19 cellular contexts compared by ENCODE assay signal in the genomic region with DNA sequence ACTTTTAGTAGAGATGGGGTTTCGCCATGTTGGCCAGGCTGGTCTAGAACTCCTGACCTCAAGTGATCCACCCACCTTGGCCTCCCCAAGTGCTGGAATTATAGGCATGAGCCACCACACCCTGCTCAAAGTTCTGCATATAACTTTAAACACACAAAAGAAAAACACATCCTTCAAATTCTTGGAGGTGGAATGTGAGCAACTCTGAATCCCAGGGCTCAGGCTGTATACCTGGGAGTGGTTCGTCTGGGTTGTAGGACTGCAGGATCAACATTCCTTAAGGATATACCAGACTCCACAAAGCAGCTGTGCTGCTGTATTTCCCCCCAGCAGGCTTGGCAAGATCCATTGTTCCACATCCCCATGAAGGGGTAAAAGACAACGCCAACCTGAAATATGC. TPM values are rescaled to one million over a fixed set of nuclear protein-coding genes. Genes with fewer than 3 reads are reported as not detected.
DNase-seq lines count a peak whose midpoint lies in the region; ATAC-seq and TF ChIP-seq lines count a peak whose summit lies in the region.
"Had no signal": no experiment of that assay in that cellular context is flagged by ENCODE, and none has a peak within 500 bp of the region (broad histone marks: within the 10 kb centered on the region; RNA-seq: fewer than 3 reads in every experiment).

No MANE protein-coding gene starts in this region.

- H3K27me3 ChIP-seq in H9 (ENCODE audit: insufficient read depth, low read length) (no peaks in the 10 kb centered on the region), RWPE2 (ENCODE audit: insufficient read depth, poor library complexity, severe bottlenecking) (no peaks in the 10 kb centered on the region), heart right ventricle (no peaks in the 10 kb centered on the region)

- WGBS in H9 (ENCODE audit: extremely low coverage, insufficient read length, low lambda C conversion rate) = no CpG with 5 or more reads among the region's 3 CpGs
- 81 to 82% methylated on average over 3 of the region's 3 CpGs for WGBS in heart right ventricle, 2 donors

- H3K36me3 ChIP-seq in RWPE2 (ENCODE audit: low read depth) (no peaks in the 10 kb centered on the region), heart right ventricle (no peaks in the 10 kb centered on the region)

- no peaks in the 10 kb centered on the region; the same call in 1 of the 2 replicates for H3K27me3 Mint-ChIP-seq in H9 (ENCODE audit: low read depth)
- H3K27me3 Mint-ChIP-seq: activated naive CD4-positive, alpha-beta T cell treated with anti-CD3 and anti-CD28 coated beads, Interleukin-2, amount 50 U/mL, for 24 hours had no signal

- H3K4me3 ChIP-seq in RWPE2 (ENCODE audit: severe bottlenecking) (no peak overlapping the region), heart right ventricle (no peak overlapping the region)
- H3K4me3 ChIP-seq: GM23248, SK-N-MC had no signal

- H3K4me2 ChIP-seq in H9 (ENCODE audit: insufficient read depth, insufficient read length, low read length) = no peak overlapping the region

- no peaks in the 10 kb centered on the region; the same call in 1 of the 2 replicates for H3K4me1 ChIP-seq in H9 (ENCODE audit: insufficient read depth, low read length)
- peaks cover 7% of the 10 kb centered on the region for H3K4me1 ChIP-seq in RWPE2 (ENCODE audit: insufficient read depth, poor library complexity, severe bottlenecking)
- H3K4me1 ChIP-seq in heart right ventricle = peaks cover 3 to 32% (median 7%) of the 10 kb centered on the region in 9 donors

- no peak overlapping the region for H3K14ac ChIP-seq in H9 (ENCODE audit: insufficient read depth, low read length)

- no peaks in the 10 kb centered on the region for H3K79me1 ChIP-seq in H9 (ENCODE audit: insufficient read depth, low read depth, low read length, poor library complexity, severe bottlenecking)

- H3K27ac ChIP-seq in H9 (ENCODE audit: insufficient read length, low read depth, low read length) (no peak overlapping the region), RWPE2 (ENCODE audit: poor library complexity, severe bottlenecking) (no peak overlapping the region), heart right ventricle (no peak overlapping the region)
- H3K27ac ChIP-seq: GM23248, SK-N-MC had no signal

- H3K18ac ChIP-seq in H9 (ENCODE audit: insufficient read length, low read depth, low read length) = no peak overlapping the region

- H3T11ph ChIP-seq in H9 (ENCODE audit: low read length) = no peak overlapping the region

- no peaks in the 10 kb centered on the region for H3K9me3 Mint-ChIP-seq in H9
- H3K9me3 Mint-ChIP-seq: activated naive CD4-positive, alpha-beta T cell treated with anti-CD3 and anti-CD28 coated beads, Interleukin-2, amount 50 U/mL, for 24 hours; effector memory CD8-positive, alpha-beta T cell; neural crest cell; stimulated activated memory B cell treated with anti-CD40 and anti-IgM and Interleukin-4, amounts not matched to agents 10 μg/mL and 1 μg/mL and 100 μg/mL, for 72 hours had no signal

- H4K20me1 ChIP-seq in H9 (ENCODE audit: control insufficient read depth, insufficient read depth, insufficient read length) = no peaks in the 10 kb centered on the region

- no peak overlapping the region for H2BK20ac ChIP-seq in H9 (ENCODE audit: low read depth, low read length, poor library complexity, severe bottlenecking)

- H2BK5ac ChIP-seq in H9 (ENCODE audit: insufficient read length, low read length) = no peak overlapping the region

- H3K23ac ChIP-seq in H9 (ENCODE audit: insufficient read length, low read depth, low read length) = no peak overlapping the region

- no peak overlapping the region for H3K27ac Mint-ChIP-seq in H9
- H3K27ac Mint-ChIP-seq: activated naive CD4-positive, alpha-beta T cell treated with anti-CD3 and anti-CD28 coated beads, Interleukin-2, amount 50 U/mL, for 24 hours; effector memory CD8-positive, alpha-beta T cell; stimulated activated memory B cell treated with anti-CD40 and anti-IgM and Interleukin-4, amounts not matched to agents 10 μg/mL and 1 μg/mL and 100 μg/mL, for 72 hours had no signal

- H3K4ac ChIP-seq in H9 (ENCODE audit: low read depth, low read length) = no peak overlapping the region

- no peak overlapping the region for H2BK12ac ChIP-seq in H9 (ENCODE audit: insufficient read length, low read depth, low read length)

- H3K79me2 ChIP-seq in H9 (ENCODE audit: insufficient read depth, low read length) = no peaks in the 10 kb centered on the region

- no peak overlapping the region for H3K56ac ChIP-seq in H9 (ENCODE audit: insufficient read length, low read depth, low read length)

- H3K4me1 Mint-ChIP-seq in H9 = peaks cover 9 to 11% of the 10 kb centered on the region in 2 experiments

- H3K9ac ChIP-seq in H9 (ENCODE audit: extremely low read depth, insufficient read length, low read length) = no peak overlapping the region
- H3K9ac ChIP-seq: GM23248 had no signal

- intact Hi-C loops in heart right ventricle (cut with DNase I) = loop anchor here in 3 of 10 donors (5.0 to 10.0 kb wide), 2 partner anchors 62 to 145 kb away; no protein-coding TSS in a partner anchor

- no peak overlapping the region for H4K91ac ChIP-seq in H9 (ENCODE audit: insufficient read length, low read depth, low read length)

- H3K9me3 ChIP-seq in H9 (ENCODE audit: control insufficient read depth, low read depth, low read length) (no peaks in the 10 kb centered on the region), RWPE2 (ENCODE audit: severe bottlenecking) (no peaks in the 10 kb centered on the region), heart right ventricle (no peaks in the 10 kb centered on the region)

- no peaks in the 10 kb centered on the region for H3K23me2 ChIP-seq in H9 (ENCODE audit: insufficient read length, low read depth, low read length, poor library complexity, severe bottlenecking)

- no peak overlapping the region for H2AFZ ChIP-seq in H9 (ENCODE audit: low read length)
- H2AFZ ChIP-seq: GM23248 had no signal

- ATAC-seq in RWPE2 (ENCODE audit: low read depth) (peak; percentile 66), heart right ventricle (no peak), HG03097 (IDR thresholded peaks at IDR 0.05; ENCODE audit: low FRiP score, unreplicated experiment) (no peak)
- ATAC-seq: effector memory CD8-positive, alpha-beta T cell; stimulated activated memory B cell treated with anti-CD40 and anti-IgM and Interleukin-4, amounts not matched to agents 10 μg/mL and 1 μg/mL and 100 μg/mL, for 72 hours had no signal

- no peaks in the 10 kb centered on the region for H3K36me3 Mint-ChIP-seq in H9 (ENCODE audit: insufficient read depth in 1 of 3, low read depth in 3 of 3)
- H3K36me3 Mint-ChIP-seq: activated naive CD4-positive, alpha-beta T cell treated with anti-CD3 and anti-CD28 coated beads, Interleukin-2, amount 50 U/mL, for 24 hours; stimulated activated memory B cell treated with anti-CD40 and anti-IgM and Interleukin-4, amounts not matched to agents 10 μg/mL and 1 μg/mL and 100 μg/mL, for 72 hours had no signal

- DNase-seq in H9 = peak; percentile 65
- DNase-seq in RWPE2 (ENCODE audit: low spot score) = no peak
- DNase-seq in kidney tubule cell (ENCODE audit: low spot score) = peak; percentile 69
- peak; percentile 77 for DNase-seq in renal cortical epithelial cell (ENCODE audit: low read depth)
- DNase-seq in heart right ventricle = no peak
- DNase-seq in stimulated activated CD4-positive, alpha-beta T cell treated with anti-CD3 and anti-CD28 coated beads, Interleukin-12 subunit alpha, Interleukin-12 subunit beta, amount 100 ng/mL, for 4 hours = no peak
- DNase-seq in SKM-1 (lab: John Stamatoyannopoulos, UW; ENCODE audit: unreplicated experiment) = no peak
- DNase-seq: activated T-cell treated with anti-CD3 and anti-CD28 coated beads, Interleukin-2, amount 50 U/mL, for 48 hours; effector memory CD8-positive, alpha-beta T cell; GM23248; NCI-H526; stimulated activated CD4-positive, alpha-beta T cell treated with anti-CD3 and anti-CD28 coated beads, Interleukin-15, amount 100 ng/mL, for 24 hours; T-helper 9 cell had no signal

- H4K5ac ChIP-seq in H9 (ENCODE audit: insufficient read length, low read depth, low read length) = no peak overlapping the region

- no peak overlapping the region for H2BK120ac ChIP-seq in H9 (ENCODE audit: low read depth, low read length, poor library complexity, severe bottlenecking)

- TF ChIP-seq CTCF in H9 (conservative IDR thresholded peaks at IDR 0.05) (no peak), RWPE2 (IDR thresholded peaks at IDR 0.05; ENCODE audit: poor library complexity, severe bottlenecking) (no peak), heart right ventricle (IDR thresholded peaks at IDR 0.05) (no peak)

- H2AK5ac ChIP-seq in H9 (ENCODE audit: insufficient read length, low read length) = no peak overlapping the region

- H3K4me3 Mint-ChIP-seq in H9 = no peak overlapping the region
- H3K4me3 Mint-ChIP-seq: activated naive CD4-positive, alpha-beta T cell treated with anti-CD3 and anti-CD28 coated beads, Interleukin-2, amount 50 U/mL, for 24 hours; effector memory CD8-positive, alpha-beta T cell; neural crest cell; stimulated activated memory B cell treated with anti-CD40 and anti-IgM and Interleukin-4, amounts not matched to agents 10 μg/mL and 1 μg/mL and 100 μg/mL, for 72 hours had no signal

- no peak overlapping the region for H4K8ac ChIP-seq in H9 (replicated peaks; ENCODE audit: insufficient read length, low read depth, low read length)

- H2BK15ac ChIP-seq in H9 (ENCODE audit: low read depth, low read length) = no peak overlapping the region

RNA-seq across cellular contexts. Expression of gene RPS3, which starts 12.4 kb away (rescaled TPM):
- total RNA-seq in H9 (2021) (3,765 and 3,814 TPM in 2 replicates), renal cortical epithelial cell (1,041 and 1,094 TPM in 2 replicates), heart right ventricle (1,000 to 10,000 TPM in 2 of 10 donors, 100 to 1,000 TPM in 8; 803 to 1,301 (median 939) TPM)
- 1,000 to 10,000 TPM in 1 of 2 donors, 100 to 1,000 TPM in 1; 698 to 1,945 TPM for polyA plus RNA-seq in heart right ventricle

RNA-seq across cellular contexts. Expression of gene ARRB1, which starts 35.5 kb away (rescaled TPM):
- total RNA-seq in H9 (2021) (20.6 and 22.1 TPM in 2 replicates), renal cortical epithelial cell (3.6 and 6.7 TPM in 2 replicates), heart right ventricle (10 to 100 TPM; 14.4 to 33.9 (median 21.7) TPM)
- polyA plus RNA-seq in heart right ventricle = 1 to 10 TPM; 8.1 to 8.9 TPM

RNA-seq across cellular contexts. Expression of gene KLHL35, which starts 46.1 kb away (rescaled TPM):
- 0.72 and 0.83 TPM in 2 replicates for total RNA-seq in H9 (2021)
- total RNA-seq in renal cortical epithelial cell = 0.70 and 3.1 TPM in 2 replicates
- total RNA-seq in heart right ventricle = under 1 TPM in 8 of 10 donors, not detected in 2; 0.20 to 0.81 (median 0.37) TPM
- polyA plus RNA-seq in heart right ventricle = under 1 TPM; 0.29 to 0.64 TPM
- total RNA-seq: HT1080 had no signal

Comparison
In these comparisons a context has a peak if more than half of its experiments do, and no peak if none do; other contexts are left out.
1. DNase-seq: peak in H9 (single experiment), kidney tubule cell (single experiment) and renal cortical epithelial cell (single experiment); none in RWPE2 (single experiment), heart right ventricle (0 of 2), stimulated activated CD4-positive, alpha-beta T cell treated with anti-CD3 and anti-CD28 coated beads, Interleukin-12 subunit alpha, Interleukin-12 subunit beta, amount 100 ng/mL, for 4 hours (single experiment) and SKM-1 (single experiment).